Comparison of ENCODE assay signal across 1 cellular context in the genomic region with DNA sequence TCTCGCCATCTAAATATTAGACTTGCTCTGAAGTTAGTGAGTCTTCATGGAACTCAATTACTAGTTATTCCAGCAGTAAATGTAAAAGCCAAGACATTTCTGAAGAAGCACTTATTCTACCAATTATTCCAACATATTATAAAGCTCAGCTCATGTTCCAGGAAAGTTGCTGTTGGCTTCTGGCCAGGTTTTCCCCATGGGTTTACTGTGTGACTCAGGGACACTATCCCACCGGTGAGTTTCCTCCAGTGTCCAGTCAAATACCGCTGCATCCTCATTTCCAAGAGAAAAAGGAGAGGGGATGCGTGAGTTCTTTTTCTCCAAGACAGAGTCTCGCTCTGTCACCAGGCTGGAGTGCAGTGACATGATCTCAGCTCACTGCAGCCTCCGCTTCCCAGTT.
TF ChIP-seq lines count a peak whose summit lies in the region.

No MANE protein-coding gene starts in this region.

TF ChIP-seq in IMR-90, 13 proteins besides CTCF, POLR2A, EP300 and RAD21 (continued from another document):
- no peak for TF ChIP-seq MAZ (IDR thresholded peaks at IDR 0.05; ENCODE audit: borderline replicate concordance, low read depth, low read length)
- TF ChIP-seq FOS (IDR thresholded peaks at IDR 0.05; ENCODE audit: low read depth, low read length) = no peak
TF ChIP-seq in IMR-90: peak in this region for 0.
